In genomic region chr17:48471807-48472484, GRCh38 we compare ENCODE assay signal across 1 cellular context.
TF ChIP-seq lines count a peak whose summit lies in the region.

No MANE protein-coding gene starts in this region.

TF ChIP-seq in WTC11, 78 proteins besides CTCF, POLR2A, EP300 and RAD21 (continued from another document):
- TF ChIP-seq ARID4B (CRISPR knock-in tag; IDR thresholded peaks at IDR 0.05; ENCODE audit: borderline replicate concordance) (no peak), ZNF138 (CRISPR knock-in tag; conservative IDR thresholded peaks at IDR 0.05) (no peak), ZNF232 (CRISPR knock-in tag; IDR thresholded peaks at IDR 0.05) (no peak), TEAD4 (CRISPR knock-in tag; IDR thresholded peaks at IDR 0.05) (no peak), MAX (CRISPR knock-in tag; IDR thresholded peaks at IDR 0.05) (no peak), FOXK1 (CRISPR knock-in tag; IDR thresholded peaks at IDR 0.05) (no peak), ZNF263 (CRISPR knock-in tag; IDR thresholded peaks at IDR 0.05; ENCODE audit: low read depth) (no peak), CREM (CRISPR knock-in tag; IDR thresholded peaks at IDR 0.05) (no peak), PRRX2 (CRISPR knock-in tag; IDR thresholded peaks at IDR 0.05) (no peak), HMGXB4 (CRISPR knock-in tag; IDR thresholded peaks at IDR 0.05) (no peak)
